17 cellular contexts compared by ENCODE assay signal in genomic region chr1:236204656-236205055, GRCh38.
"Had no signal": no experiment of that assay in that cellular context is flagged by ENCODE, and none has a peak within 500 bp of the region (broad histone marks: within the 10 kb centered on the region; RNA-seq: fewer than 3 reads in every experiment).

No MANE protein-coding gene starts in this region.

- H3K36me3 ChIP-seq: ovary had no signal

- H3K4me1 ChIP-seq: body of pancreas, sigmoid colon had no signal

- ATAC-seq: body of pancreas; left lung; stimulated activated memory B cell treated with anti-CD40 and anti-IgM and Interleukin-4, amounts not matched to agents 10 μg/mL and 1 μg/mL and 100 μg/mL, for 72 hours had no signal

- DNase-seq: activated CD4-positive, alpha-beta T cell treated with anti-CD3 and anti-CD28 coated beads, Interleukin-2, amount 50 U/mL, for 1 hour; activated CD8-positive, alpha-beta memory T cell treated with anti-CD3 and anti-CD28 coated beads for 24 hours; activated naive CD8-positive, alpha-beta T cell treated with anti-CD3 and anti-CD28 coated beads for 36 hours; amygdala; body of pancreas; effector memory CD4-positive, alpha-beta T cell; left lung; naive B cell; ovary; sigmoid colon; stimulated activated CD4-positive, alpha-beta T cell treated with anti-CD3 and anti-CD28 coated beads, Interleukin-2, amount 100 ng/mL, for 48 hours; T-helper 2 cell had no signal

- FAIRE-seq: keratinocyte had no signal

- H3K4me3 ChIP-seq: body of pancreas, coronary artery, hepatocyte, left lung, ovary, sigmoid colon, tibial nerve had no signal

- H3K27me3 ChIP-seq: body of pancreas, hepatocyte, left lung, ovary, sigmoid colon, tibial nerve had no signal

- H3K4me2 ChIP-seq: hepatocyte had no signal
